In the genomic region with DNA sequence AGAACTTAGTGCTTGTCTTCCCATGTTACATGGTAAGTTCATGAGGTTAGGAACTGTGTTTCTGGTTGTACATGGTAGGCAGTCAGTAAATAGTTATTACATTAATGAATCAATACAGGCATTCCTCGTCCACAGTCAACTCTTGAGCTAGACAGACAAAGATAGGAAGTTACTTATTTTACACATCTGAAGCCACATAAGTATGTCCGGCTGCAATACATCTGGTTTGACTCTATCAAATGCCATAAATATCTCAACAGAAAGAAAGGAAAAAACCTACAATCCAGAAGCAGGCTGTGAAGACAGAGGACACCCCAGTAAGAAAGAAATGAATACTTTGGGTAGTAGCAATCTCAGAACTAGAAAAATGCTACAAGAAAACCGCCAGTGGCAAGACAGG, we compare ENCODE assay signal across 11 cellular contexts.
DNase-seq lines count a peak whose midpoint lies in the region; ATAC-seq, FAIRE-seq and TF ChIP-seq lines count a peak whose summit lies in the region.
"Had no signal": no experiment of that assay in that cellular context is flagged by ENCODE, and none has a peak within 500 bp of the region (broad histone marks: within the 10 kb centered on the region; RNA-seq: fewer than 3 reads in every experiment).

No MANE protein-coding gene starts in this region.

- H2AK5ac ChIP-seq in trophoblast cell (ENCODE audit: low read length) (no peak overlapping the region), H9 (ENCODE audit: insufficient read length, low read length) (no peak overlapping the region)

- no peak overlapping the region for H3K56ac ChIP-seq in H9 (ENCODE audit: insufficient read length, low read depth, low read length)

- H3K27me3 ChIP-seq in MM.1S (replicated peaks; ENCODE audit: insufficient read depth, low read length) (no peaks in the 10 kb centered on the region), K562 (ENCODE audit: control insufficient read depth in 2 of 2, insufficient read depth in 2 of 2, low read length in 2 of 2) (no peaks in the 10 kb centered on the region), trophoblast cell (ENCODE audit: insufficient read depth, low read length) (no peaks in the 10 kb centered on the region), H9 (ENCODE audit: insufficient read depth, low read length) (no peaks in the 10 kb centered on the region)

- H4K12ac ChIP-seq in trophoblast cell (ENCODE audit: low read depth, low read length) = no peak overlapping the region

- H3K9me2 ChIP-seq in MM.1S (replicated peaks; ENCODE audit: insufficient read depth, low read length) = no peaks in the 10 kb centered on the region

- no peak overlapping the region for H2BK15ac ChIP-seq in H9 (ENCODE audit: low read depth, low read length)

- no peak overlapping the region for H3K4me3 Mint-ChIP-seq in H9
- H3K4me3 Mint-ChIP-seq: brain had no signal

- H2BK120ac ChIP-seq in trophoblast cell (ENCODE audit: insufficient read depth, low read length, poor library complexity) = no peak overlapping the region
- H2BK120ac ChIP-seq in H9 (ENCODE audit: low read depth, low read length, poor library complexity, severe bottlenecking) = no peak overlapping the region

- H3K4me2 ChIP-seq in MM.1S (ENCODE audit: low read depth, low read length) = peak overlapping the region; percentile 1; the same call in 1 of the 2 replicates
- no peak overlapping the region for H3K4me2 ChIP-seq in K562 (ENCODE audit: insufficient read depth, low read length)
- H3K4me2 ChIP-seq in trophoblast cell (ENCODE audit: low read length) = no peak overlapping the region
- H3K4me2 ChIP-seq in H9 (ENCODE audit: insufficient read depth, insufficient read length, low read length) = no peak overlapping the region

- H3K18ac ChIP-seq in trophoblast cell (ENCODE audit: low read length) (no peak overlapping the region), H9 (ENCODE audit: insufficient read length, low read depth, low read length) (no peak overlapping the region)

- in situ Hi-C loops in K562 (cut with MboI) = no loop called here

- peaks cover 20 to 27% of the 10 kb centered on the region in 2 experiments for H3K4me1 Mint-ChIP-seq in H9

- H3K27ac ChIP-seq in MM.1S (ENCODE audit: low read length) (no peak overlapping the region), K562 (ENCODE audit: extremely low read depth, low read depth, low read length) (peak overlapping the region; percentile 49), trophoblast cell (ENCODE audit: low read depth, low read length) (peak overlapping the region; percentile 80), H9 (ENCODE audit: insufficient read length, low read depth, low read length) (no peak overlapping the region)

- H2BK12ac ChIP-seq in trophoblast cell (ENCODE audit: low read length) = no peak overlapping the region
- H2BK12ac ChIP-seq in H9 (ENCODE audit: insufficient read length, low read depth, low read length) = no peak overlapping the region

- no peaks in the 10 kb centered on the region for H3K36me3 Mint-ChIP-seq in H9 (ENCODE audit: insufficient read depth in 1 of 3, low read depth in 3 of 3)

- BruUV-seq in K562 (replicated peaks; lab: Mats Ljungman, UMichigan) = no TSS peak

- no peak overlapping the region for H2AFZ ChIP-seq in MM.1S (ENCODE audit: low read length)
- H2AFZ ChIP-seq in K562 (ENCODE audit: low read depth, low read length) = peak overlapping the region; percentile 88
- H2AFZ ChIP-seq in trophoblast cell (ENCODE audit: insufficient read depth, low read length, poor library complexity) = no peak overlapping the region
- H2AFZ ChIP-seq in H9 (ENCODE audit: low read length) = no peak overlapping the region

- FAIRE-seq in GM12892 (lab: Jason Lieb, UNC) (peak; percentile 63), K562 (lab: Jason Lieb, UNC) (peak; percentile 11)
- FAIRE-seq: G401.6 had no signal

- CTCF ChIA-PET in K562 (lab: Yijun Ruan, JAX; ENCODE audit: low intra/inter-chr PET ratio) = no interaction called here

- H3K4me3 ChIP-seq in MM.1S (ENCODE audit: low read length) (no peak overlapping the region), K562 (no peak overlapping the region), trophoblast cell (ENCODE audit: low read depth, low read length) (no peak overlapping the region)

- POLR2A ChIA-PET in K562 (lab: Yijun Ruan, JAX) = interaction anchor here (0.6 to 1.4 kb wide), 5 partner anchors 13 to 66 kb away, joined by 3 to 4 read pairs (median 3); no protein-coding TSS in a partner anchor

- no peak overlapping the region for H3T11ph ChIP-seq in H9 (ENCODE audit: low read length)

- no peak overlapping the region for H4K91ac ChIP-seq in trophoblast cell (ENCODE audit: low read depth, low read length)
- H4K91ac ChIP-seq in H9 (ENCODE audit: insufficient read length, low read depth, low read length) = no peak overlapping the region

- H2BK5ac ChIP-seq in trophoblast cell (ENCODE audit: low read depth, low read length, poor library complexity) = no peak overlapping the region
- H2BK5ac ChIP-seq in H9 (ENCODE audit: insufficient read length, low read length) = no peak overlapping the region

- H3K79me2 ChIP-seq in MM.1S (ENCODE audit: low read length) (peaks cover 68% of the 10 kb centered on the region), K562 (ENCODE audit: control insufficient read depth, insufficient read depth, low read length) (peaks cover 6% of the 10 kb centered on the region; the same call in 1 of the 3 replicates), trophoblast cell (ENCODE audit: control insufficient read depth, insufficient read depth, low read length, poor library complexity) (peaks cover 7% of the 10 kb centered on the region), H9 (ENCODE audit: insufficient read depth, low read length) (no peaks in the 10 kb centered on the region)

- no peaks in the 10 kb centered on the region for H3K23me2 ChIP-seq in H9 (ENCODE audit: insufficient read length, low read depth, low read length, poor library complexity, severe bottlenecking)

- no peak overlapping the region for H3K14ac ChIP-seq in trophoblast cell (ENCODE audit: low read length)
- H3K14ac ChIP-seq in H9 (ENCODE audit: insufficient read depth, low read length) = no peak overlapping the region

- intact Hi-C loops in K562 (cut with micrococcal nuclease) = loop anchor here (5.0 kb wide), 2 partner anchors 44 to 66 kb away; no protein-coding TSS in a partner anchor

- 0 out of 4 replicates have a peak, but pooled peaks of 1 of the 2 experiments have one; percentile 6 for TF ChIP-seq RAD21 in K562 (CRISPR knock-in tag; conservative IDR thresholded peaks at IDR 0.05 in 1 of 2, IDR thresholded peaks at IDR 0.05 in 1 of 2)

- no peaks in the 10 kb centered on the region for H4K20me1 ChIP-seq in MM.1S (ENCODE audit: insufficient read depth, low read length)
- no peaks in the 10 kb centered on the region for H4K20me1 ChIP-seq in K562 (replicated peaks; ENCODE audit: control insufficient read depth, insufficient read depth, low read length)
- no peaks in the 10 kb centered on the region for H4K20me1 ChIP-seq in H9 (ENCODE audit: control insufficient read depth, insufficient read depth, insufficient read length)

- TF ChIP-seq POLR2A in GM12892 (IDR thresholded peaks at IDR 0.05; ENCODE audit: low read depth, low read length) = no peak
- no peak for TF ChIP-seq POLR2A in K562 (conservative IDR thresholded peaks at IDR 0.05)

- no peak for TF ChIP-seq CTCF in MM.1S (IDR thresholded peaks at IDR 0.05; ENCODE audit: low read length)
- TF ChIP-seq CTCF in K562 (IDR thresholded peaks at IDR 0.05 in 2 of 3, conservative IDR thresholded peaks at IDR 0.05 in 1 of 3; ENCODE audit: insufficient read depth in 2 of 3, low read depth in 1 of 3, low read length in 3 of 3) = no peak
- TF ChIP-seq CTCF in H9 (conservative IDR thresholded peaks at IDR 0.05) = no peak

- no peaks in the 10 kb centered on the region for H3K9me3 ChIP-seq in MM.1S (replicated peaks; ENCODE audit: insufficient read depth, low read length)
- no peaks in the 10 kb centered on the region for H3K9me3 ChIP-seq in K562 (replicated peaks; ENCODE audit: control insufficient read depth, insufficient read depth, low read depth, low read length)
- H3K9me3 ChIP-seq in trophoblast cell (ENCODE audit: insufficient read depth, low read depth, low read length) = no peaks in the 10 kb centered on the region
- no peaks in the 10 kb centered on the region for H3K9me3 ChIP-seq in H9 (ENCODE audit: control insufficient read depth, low read depth, low read length)

- DNase-seq in GM12892 (ENCODE audit: insufficient read length) = no peak
- DNase-seq in MM.1S = no peak
- DNase-seq in K562 (ENCODE audit: extremely low read depth in 1 of 4, low spot score in 3 of 4) = no peak
- peak in 1 of 2 donors; percentile 51 for DNase-seq in trophoblast cell
- no peak for DNase-seq in H9
- no peak for DNase-seq in effector CD8-positive, alpha-beta T cell (lab: John Stamatoyannopoulos, UW)
- DNase-seq in NCI-H446 treated with DMSO at 0.1 percent for 48 hours (lab: John Stamatoyannopoulos, UW) = no peak
- DNase-seq: NCI-H1930 had no signal

- H3K9ac ChIP-seq in MM.1S (ENCODE audit: low read length) (no peak overlapping the region), K562 (ENCODE audit: insufficient read depth in 1 of 2, low read depth in 2 of 2, low read length in 2 of 2) (peak overlapping the region in 1 of 2 experiments; percentile 73; a peak in 2 of 4 replicates), trophoblast cell (ENCODE audit: low read length) (no peak overlapping the region), H9 (ENCODE audit: extremely low read depth, insufficient read length, low read length) (no peak overlapping the region)

- H3K4me1 ChIP-seq in MM.1S (ENCODE audit: low read length) (peaks cover 68% of the 10 kb centered on the region), K562 (replicated peaks in 1 of 2; ENCODE audit: control insufficient read depth in 2 of 2, insufficient read depth in 2 of 2, low read length in 2 of 2) (peaks cover 12 to 58% of the 10 kb centered on the region in 2 experiments), trophoblast cell (ENCODE audit: control insufficient read depth in 1 of 2, insufficient read depth in 2 of 2, low read length in 2 of 2) (peaks cover 17 to 26% of the 10 kb centered on the region in 2 experiments), H9 (ENCODE audit: insufficient read depth, low read length) (peaks cover 2% of the 10 kb centered on the region; the same call in 1 of the 2 replicates)

- no peaks in the 10 kb centered on the region for H3K27me3 Mint-ChIP-seq in H9 (ENCODE audit: low read depth)

- H4K8ac ChIP-seq in trophoblast cell (ENCODE audit: low read depth, low read length) = no peak overlapping the region
- no peak overlapping the region for H4K8ac ChIP-seq in H9 (replicated peaks; ENCODE audit: insufficient read length, low read depth, low read length)

- H3K4ac ChIP-seq in trophoblast cell (ENCODE audit: low read depth, low read length) (no peak overlapping the region), H9 (ENCODE audit: low read depth, low read length) (no peak overlapping the region)

- 12% methylated on average over 3 of the region's 3 CpGs for WGBS in K562 (ENCODE audit: insufficient coverage, low coverage, missing lambda C conversion rate)
- WGBS in trophoblast cell (ENCODE audit: extremely low coverage, insufficient coverage, insufficient read length) = no CpG with 5 or more reads among the region's 3 CpGs
- no CpG with 5 or more reads among the region's 3 CpGs for WGBS in H9 (ENCODE audit: extremely low coverage, insufficient read length, low lambda C conversion rate)

- ATAC-seq in K562 = no peak
- ATAC-seq: Right ventricle myocardium inferior had no signal

- H3K79me1 ChIP-seq in trophoblast cell (ENCODE audit: low read length) (peaks cover 20% of the 10 kb centered on the region), H9 (ENCODE audit: insufficient read depth, low read depth, low read length, poor library complexity, severe bottlenecking) (no peaks in the 10 kb centered on the region)

- H4K5ac ChIP-seq in H9 (ENCODE audit: insufficient read length, low read depth, low read length) = no peak overlapping the region

- no peak overlapping the region for H3K23ac ChIP-seq in trophoblast cell (ENCODE audit: low read length)
- no peak overlapping the region for H3K23ac ChIP-seq in H9 (ENCODE audit: insufficient read length, low read depth, low read length)

- peaks cover 41% of the 10 kb centered on the region for H3F3A ChIP-seq in MM.1S (ENCODE audit: insufficient read depth, low read length)

- TF ChIP-seq EP300 in K562 (IDR thresholded peaks at IDR 0.05; ENCODE audit: low read length) = no peak

- H2BK20ac ChIP-seq in H9 (ENCODE audit: low read depth, low read length, poor library complexity, severe bottlenecking) = no peak overlapping the region

- H3K9me3 Mint-ChIP-seq in H9 = no peaks in the 10 kb centered on the region
- H3K9me3 Mint-ChIP-seq: brain had no signal

- no peak overlapping the region for H3K27ac Mint-ChIP-seq in H9

- no peaks in the 10 kb centered on the region for H3K36me3 ChIP-seq in MM.1S (replicated peaks; ENCODE audit: insufficient read depth, low read length)
- H3K36me3 ChIP-seq in K562 (ENCODE audit: control insufficient read depth, insufficient read depth, low read length) = no peaks in the 10 kb centered on the region
- H3K36me3 ChIP-seq in trophoblast cell (ENCODE audit: control insufficient read depth in 1 of 2, insufficient read depth in 2 of 2, low read length in 2 of 2) = peaks cover 0 to 2% of the 10 kb centered on the region in 2 experiments

- H3K9me1 ChIP-seq in K562 (ENCODE audit: control insufficient read depth, insufficient read depth, low read length) = no peaks in the 10 kb centered on the region

Comparison
In these comparisons a context has a peak if more than half of its experiments do, and no peak if none do; other contexts are left out.
1. H3K27ac ChIP-seq: peak in K562 (single experiment) and trophoblast cell (single experiment); none in MM.1S (single experiment) and H9 (single experiment).